ENCODE assay signal across 10 cellular contexts in the genomic region with DNA sequence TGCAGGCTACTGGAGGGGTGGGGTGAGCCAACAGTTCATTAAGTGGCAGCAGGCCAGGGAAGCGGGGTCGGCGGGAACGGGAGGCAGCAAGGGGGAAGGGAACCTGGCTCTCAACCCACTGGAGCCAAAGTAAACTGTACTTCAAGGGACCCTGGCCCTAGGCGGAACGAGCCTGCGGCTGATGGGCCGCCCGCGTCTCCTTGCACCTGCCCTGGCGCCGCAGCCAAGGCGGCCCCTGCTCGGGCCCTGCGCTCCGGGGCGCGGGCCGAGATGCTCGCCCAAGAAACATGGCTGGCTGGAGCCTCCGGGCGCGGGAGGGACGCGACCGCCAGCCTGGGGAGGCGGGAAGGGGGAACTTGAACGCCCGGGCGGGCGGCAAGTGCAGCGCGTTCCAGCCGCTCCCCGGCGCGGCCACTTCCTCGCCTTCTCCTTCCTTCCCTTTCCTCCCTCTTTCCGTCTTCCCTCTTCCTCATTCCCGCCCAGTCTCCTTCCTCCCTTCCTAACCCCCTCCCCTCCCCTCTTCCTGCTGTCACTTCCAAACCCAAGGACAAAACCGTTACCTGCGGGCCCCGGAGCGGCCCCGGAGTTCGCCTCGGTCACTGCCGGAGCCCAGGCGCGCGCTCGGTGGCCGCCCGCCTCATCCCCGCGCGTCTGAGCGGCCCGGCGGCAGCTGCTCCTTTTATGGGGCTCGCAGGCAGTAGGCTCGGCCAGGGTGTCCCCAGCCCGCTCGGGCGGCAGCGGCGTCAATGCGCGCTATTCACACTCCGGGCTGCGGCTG.
DNase-seq lines count a peak whose midpoint lies in the region; ATAC-seq and TF ChIP-seq lines count a peak whose summit lies in the region.
"Had no signal": no experiment of that assay in that cellular context is flagged by ENCODE, and none has a peak within 500 bp of the region (broad histone marks: within the 10 kb centered on the region; RNA-seq: fewer than 3 reads in every experiment).

No MANE protein-coding gene starts in this region.

- peaks cover 6% of the 10 kb centered on the region for H3K4me1 ChIP-seq in NT2/D1 (ENCODE audit: insufficient read depth, insufficient read length)
- peaks cover 0 to 42% (median 0%) of the 10 kb centered on the region in 3 donors for H3K4me1 ChIP-seq in gastroesophageal sphincter
- peaks cover 8 to 21% of the 10 kb centered on the region in 2 donors for H3K4me1 ChIP-seq in neuronal stem cell (ENCODE audit: control insufficient read depth in 2 of 2, insufficient read depth in 1 of 2, low read depth in 1 of 2, low read length in 2 of 2)

- H3K4me3 ChIP-seq in AG04449 (ENCODE audit: low read depth, low read length) (peak overlapping the region; percentile 57), NT2/D1 (ENCODE audit: insufficient read length, low read depth) (peak overlapping the region; percentile 60), gastroesophageal sphincter (peak overlapping the region; percentile 35 to 74), neuronal stem cell (ENCODE audit: low read length in 2 of 2) (peak overlapping the region; percentile 46 to 85)

- H3K9ac ChIP-seq in NT2/D1 (ENCODE audit: insufficient read length, low read depth) (peak overlapping the region; percentile 79), neuronal stem cell (ENCODE audit: low read depth, low read length, poor library complexity) (peak overlapping the region; percentile 78)

- peak overlapping the region; percentile 74 for H3K23ac ChIP-seq in neuronal stem cell (ENCODE audit: low read depth, low read length, poor library complexity)

- peak in 1 of 2 donors; percentile 49 for TF ChIP-seq POLR2A in gastroesophageal sphincter (IDR thresholded peaks at IDR 0.05)

- H3K27ac ChIP-seq in gastroesophageal sphincter (peak overlapping the region; percentile 1 to 87 (median 82)), neuronal stem cell (replicated peaks; ENCODE audit: low read length) (no peak overlapping the region)

- CTCF ChIA-PET in AG04449 (lab: Yijun Ruan, JAX): no interaction called here

- DNase-seq in AG04449 (ENCODE audit: low read depth, low spot score): no peak
- peak; percentile 20 for DNase-seq in NT2/D1 (ENCODE audit: low read depth, low spot score)
- peak; percentile 44 for DNase-seq in neuronal stem cell (ENCODE audit: low spot score)
- DNase-seq in pons (ENCODE audit: low spot score): no peak
- DNase-seq: CD4-positive, CD25-positive, alpha-beta regulatory T cell; stimulated activated CD4-positive, alpha-beta T cell treated with anti-CD3 and anti-CD28 coated beads, Interleukin-12 subunit alpha, Interleukin-12 subunit beta, amount 100 ng/mL, for 4 hours had no signal

- no peaks in the 10 kb centered on the region for H3K36me3 ChIP-seq in NT2/D1 (ENCODE audit: insufficient read depth, insufficient read length, low read length)
- H3K36me3 ChIP-seq in gastroesophageal sphincter: no peaks in the 10 kb centered on the region
- H3K36me3 ChIP-seq in neuronal stem cell (replicated peaks in 1 of 2; ENCODE audit: control insufficient read depth in 2 of 2, insufficient read depth in 2 of 2, low read length in 2 of 2): peaks cover 0 to 3% of the 10 kb centered on the region in 2 donors

- POLR2A ChIA-PET in AG04449 (lab: Yijun Ruan, JAX): no interaction called here

- no peak for TF ChIP-seq EP300 in gastroesophageal sphincter (IDR thresholded peaks at IDR 0.05)

- peak overlapping the region; percentile 95 for H3K18ac ChIP-seq in neuronal stem cell (ENCODE audit: low read length)

- peak; percentile 85 for ATAC-seq in gastroesophageal sphincter
- no peak for ATAC-seq in GM19467 (IDR thresholded peaks at IDR 0.05; ENCODE audit: unreplicated experiment)
- ATAC-seq in GM18517 (IDR thresholded peaks at IDR 0.05; ENCODE audit: unreplicated experiment): no peak
- ATAC-seq in HG03442 (IDR thresholded peaks at IDR 0.05; ENCODE audit: unreplicated experiment): no peak

- peak overlapping the region; percentile 68 for H2AFZ ChIP-seq in neuronal stem cell (ENCODE audit: low read length)

- H4K91ac ChIP-seq in neuronal stem cell (ENCODE audit: low read depth, low read length, poor library complexity): no peak overlapping the region

- TF ChIP-seq CTCF in AG04449 (IDR thresholded peaks at IDR 0.05; ENCODE audit: insufficient read depth, low read length, missing control alignments) (no peak), gastroesophageal sphincter (IDR thresholded peaks at IDR 0.05) (no peak)

- no peak overlapping the region for H2AK5ac ChIP-seq in neuronal stem cell (ENCODE audit: low read depth, low read length)

- H3K14ac ChIP-seq in neuronal stem cell (ENCODE audit: low read length): no peak overlapping the region

- H3K27me3 ChIP-seq in NT2/D1 (ENCODE audit: insufficient read depth, insufficient read length): peaks cover 50% of the 10 kb centered on the region
- H3K27me3 ChIP-seq in gastroesophageal sphincter: peaks cover 5% of the 10 kb centered on the region
- peaks cover 0 to 8% (median 0%) of the 10 kb centered on the region in 3 experiments for H3K27me3 ChIP-seq in neuronal stem cell (ENCODE audit: control insufficient read depth in 3 of 3, insufficient read depth in 3 of 3, low read depth in 1 of 3, low read length in 3 of 3)

- H3K79me1 ChIP-seq in neuronal stem cell (ENCODE audit: low read depth, low read length): peaks cover 3% of the 10 kb centered on the region

- H2BK15ac ChIP-seq in neuronal stem cell (ENCODE audit: low read length): peak overlapping the region; percentile 35

- no peak overlapping the region for H4K8ac ChIP-seq in neuronal stem cell (ENCODE audit: low read depth, low read length)

- H2BK120ac ChIP-seq in neuronal stem cell (ENCODE audit: low read depth, low read length): no peak overlapping the region

- H3K9me3 ChIP-seq in NT2/D1 (ENCODE audit: insufficient read depth, low read length) (no peaks in the 10 kb centered on the region), gastroesophageal sphincter (no peaks in the 10 kb centered on the region), neuronal stem cell (replicated peaks in 1 of 2; ENCODE audit: control insufficient read depth in 2 of 2, insufficient read depth in 1 of 2, low read depth in 1 of 2, low read length in 2 of 2) (no peaks in the 10 kb centered on the region)

- WGBS in gastroesophageal sphincter (ENCODE audit: low coverage in 1 of 2), 2 donors: 0% methylated on average over 1 to 9 of the region's 71 CpGs
- WGBS in neuronal stem cell (ENCODE audit: extremely low coverage in 2 of 2, insufficient read length in 2 of 2, insufficient replicate concordance in 1 of 2), 2 donors: no CpG with 5 or more reads among the region's 71 CpGs

- H3K4ac ChIP-seq in neuronal stem cell (ENCODE audit: low read length): no peak overlapping the region

- H2BK5ac ChIP-seq in neuronal stem cell (ENCODE audit: low read length): no peak overlapping the region

- H3K4me2 ChIP-seq in neuronal stem cell (ENCODE audit: insufficient read depth, low read length, poor library complexity, severe bottlenecking): peak overlapping the region; percentile 94

- no peak overlapping the region for H2BK12ac ChIP-seq in neuronal stem cell (ENCODE audit: low read length)

Comparison
In these comparisons a context has a peak if more than half of its experiments do, and no peak if none do; other contexts are left out.
1. DNase-seq: peak in NT2/D1 (single experiment) and neuronal stem cell (single experiment); none in AG04449 (single experiment) and pons (single experiment).
2. Peak in every context shown above with its lines, with median percentiles within 50 percentile points of each other: H3K4me3 ChIP-seq.